ENCODE assay signal across 8 cellular contexts in the genomic region with DNA sequence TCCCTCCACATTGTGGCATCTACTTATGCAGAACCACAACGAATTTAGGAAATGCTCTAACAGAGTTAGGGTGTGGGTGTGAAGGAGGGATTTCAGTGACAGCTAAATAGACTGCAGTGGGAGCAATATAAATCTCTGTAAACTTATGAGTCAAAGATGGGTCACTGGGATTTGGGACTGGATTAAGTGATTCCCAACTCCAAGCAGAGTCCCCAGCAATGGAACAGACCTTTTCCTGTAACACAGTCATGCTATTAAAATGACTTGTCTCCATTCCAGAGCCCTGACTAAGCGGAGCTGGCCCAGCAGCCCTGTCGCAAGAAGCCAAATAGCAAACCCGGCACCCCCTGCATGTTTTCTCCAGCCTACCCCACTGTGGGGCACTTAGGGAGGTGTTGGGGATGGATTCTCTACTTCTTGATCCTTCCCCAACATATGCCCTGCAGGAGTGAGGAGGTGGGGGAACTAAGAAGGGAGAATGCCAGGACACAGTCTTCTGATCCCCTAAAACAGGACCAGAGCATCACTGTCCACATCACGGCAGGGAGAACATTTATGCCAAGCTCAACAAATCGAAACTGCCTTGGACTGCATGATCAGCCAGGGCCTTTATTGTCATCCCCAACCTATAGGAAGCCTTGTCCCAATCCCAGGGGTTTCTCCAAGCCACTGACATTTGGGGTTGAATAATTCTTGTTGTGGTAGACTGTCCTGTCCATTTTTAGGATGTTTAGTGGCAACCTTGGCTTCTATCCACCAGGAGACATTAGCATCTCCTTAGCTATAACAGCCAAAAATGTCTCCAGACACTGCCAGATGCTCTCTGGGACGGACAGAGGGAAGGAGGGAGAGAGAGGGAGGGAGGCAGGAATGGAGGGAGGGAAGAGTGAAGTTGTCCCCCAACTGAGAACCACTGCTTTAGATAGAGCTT. TPM values are rescaled to one million over a fixed set of nuclear protein-coding genes. Genes with fewer than 3 reads are reported as not detected.
DNase-seq lines count a peak whose midpoint lies in the region; ATAC-seq, FAIRE-seq and TF ChIP-seq lines count a peak whose summit lies in the region.

No MANE protein-coding gene starts in this region.

- CTCF ChIA-PET in HCT116 (lab: Charles Lee), result no interaction called here

- POLR2A ChIA-PET in HCT116 (lab: Charles Lee), result interaction anchor here (0.9 kb wide), 1 partner anchor 31 kb away, joined by 8 read pairs; no protein-coding TSS in a partner anchor

- H3K4me1 ChIP-seq in HCT116 (ENCODE audit: control insufficient read depth in 1 of 2, insufficient read depth in 2 of 2, low read length in 2 of 2), result peaks cover 52 to 65% of the 10 kb centered on the region in 2 experiments
- peaks cover 31 to 74% of the 10 kb centered on the region in 2 donors for H3K4me1 ChIP-seq in breast epithelium
- peaks cover 11 to 16% of the 10 kb centered on the region in 2 donors for H3K4me1 ChIP-seq in kidney (ENCODE audit: control insufficient read depth in 1 of 2, insufficient read depth in 1 of 2, low read depth in 1 of 2, low read length in 2 of 2)
- H3K4me1 ChIP-seq in subcutaneous abdominal adipose tissue (ENCODE audit: control insufficient read depth in 5 of 5, insufficient read depth in 5 of 5, low read length in 5 of 5), result peaks cover 29 to 88% (median 63%) of the 10 kb centered on the region in 5 donors

- peak; percentile 76 for DNase-seq in HCT116 (ENCODE audit: low read depth, low spot score)
- DNase-seq in breast epithelium (ENCODE audit: low spot score in 2 of 2), result peak in 1 of 2 donors; percentile 65
- peak; percentile 86 for DNase-seq in kidney
- no peak for DNase-seq in NCI-H524 treated with DMSO at 0.1 percent for 48 hours (lab: John Stamatoyannopoulos, UW)
- no peak for DNase-seq in GM19239 (ENCODE audit: insufficient read length, low spot score)
- no peak for DNase-seq in Kasumi-1 (lab: John Stamatoyannopoulos, UW)
- no peak for DNase-seq in pons (ENCODE audit: low spot score)

- H3K4me3 ChIP-seq in HCT116 (replicated peaks in 1 of 2; ENCODE audit: low read depth in 1 of 2, low read length in 2 of 2) (peak overlapping the region in 1 of 2 experiments; percentile 35; a peak in 2 of 4 replicates), breast epithelium (peak overlapping the region in 1 of 3 donors; percentile 40), kidney (ENCODE audit: low read length in 2 of 2) (no peak overlapping the region), subcutaneous abdominal adipose tissue (ENCODE audit: low read depth in 1 of 5, low read length in 5 of 5) (peak overlapping the region in 2 of 5 donors; percentile 34 to 38)

- H3K27me3 ChIP-seq in HCT116 (ENCODE audit: insufficient read depth, low read length) (no peaks in the 10 kb centered on the region), breast epithelium (no peaks in the 10 kb centered on the region), subcutaneous abdominal adipose tissue (ENCODE audit: control insufficient read depth in 5 of 5, insufficient read depth in 4 of 5, low read length in 5 of 5) (no peaks in the 10 kb centered on the region)

- TF ChIP-seq RAD21 in HCT116 (IDR thresholded peaks at IDR 0.05; ENCODE audit: low read depth), result no peak; the same call in 1 of the 2 replicates

- H3K79me2 ChIP-seq in HCT116 (ENCODE audit: insufficient read depth, low read length), result no peaks in the 10 kb centered on the region

- no peak for TF ChIP-seq CTCF in HCT116 (IDR thresholded peaks at IDR 0.05 in 2 of 3, conservative IDR thresholded peaks at IDR 0.05 in 1 of 3; ENCODE audit: borderline replicate concordance in 1 of 3, insufficient read depth in 1 of 3, low read depth in 2 of 3, low read length in 2 of 3)
- TF ChIP-seq CTCF in breast epithelium (IDR thresholded peaks at IDR 0.05), result no peak
- TF ChIP-seq CTCF in kidney (IDR thresholded peaks at IDR 0.05; ENCODE audit: borderline replicate concordance, extremely low read depth, insufficient read depth), result no peak

- no TSS peak for BruUV-seq in HCT116 (replicated peaks; lab: Mats Ljungman, UMichigan)

- H3K36me3 ChIP-seq in HCT116 (ENCODE audit: control insufficient read depth in 1 of 2, insufficient read depth in 2 of 2, low read length in 2 of 2) (no peaks in the 10 kb centered on the region), breast epithelium (no peaks in the 10 kb centered on the region), kidney (ENCODE audit: control insufficient read depth in 1 of 2, insufficient read depth in 2 of 2, low read length in 2 of 2) (peaks cover under 1 to 4% of the 10 kb centered on the region in 2 donors), subcutaneous abdominal adipose tissue (ENCODE audit: control insufficient read depth in 5 of 5, insufficient read depth in 5 of 5, low read length in 5 of 5) (peaks cover 0 to 7% (median under 1%) of the 10 kb centered on the region in 5 donors)

- no peaks in the 10 kb centered on the region for H3K9me2 ChIP-seq in HCT116 (ENCODE audit: insufficient read depth)

- H2AFZ ChIP-seq in HCT116 (ENCODE audit: low read depth, low read length, poor library complexity, severe bottlenecking), result no peak overlapping the region

- intact Hi-C loops in HCT116 (cut with micrococcal nuclease) (no loop called here), breast epithelium (cut with DNase I; ENCODE audit: low total_unique reads) (loop anchor here (10.0 kb wide), 1 partner anchor 85 kb away; no protein-coding TSS in a partner anchor), kidney (cut with DNase I) (no loop called here)

- no peaks in the 10 kb centered on the region for H4K20me1 ChIP-seq in HCT116 (ENCODE audit: insufficient read depth)

- no peaks in the 10 kb centered on the region for H3K9me3 ChIP-seq in HCT116 (ENCODE audit: control insufficient read depth in 1 of 2, insufficient read depth in 1 of 2, low read depth in 1 of 2, low read length in 2 of 2)
- H3K9me3 ChIP-seq in breast epithelium, result no peaks in the 10 kb centered on the region
- H3K9me3 ChIP-seq in kidney (ENCODE audit: control insufficient read depth in 1 of 2, low read length in 2 of 2), result no peaks in the 10 kb centered on the region
- no peaks in the 10 kb centered on the region for H3K9me3 ChIP-seq in subcutaneous abdominal adipose tissue (ENCODE audit: control insufficient read depth in 5 of 5, low read length in 5 of 5)

- ATAC-seq in HCT116, result peak; percentile 75

- H3K9ac ChIP-seq in HCT116 (ENCODE audit: low read length) (peak overlapping the region; percentile 47), kidney (ENCODE audit: low read length in 2 of 2) (no peak overlapping the region), subcutaneous abdominal adipose tissue (ENCODE audit: low read length in 5 of 5) (peak overlapping the region in 1 of 5 donors; percentile 0)

- FAIRE-seq in kidney (lab: Jason Lieb, UNC) (no peak), GM19239 (lab: Jason Lieb, UNC) (no peak)

- H3K27ac ChIP-seq in HCT116 (ENCODE audit: low read depth, low read length) (peak overlapping the region; percentile 67), breast epithelium (peak overlapping the region; percentile 98), kidney (ENCODE audit: low read depth in 2 of 2, low read length in 2 of 2) (peak overlapping the region; percentile 43 to 61), subcutaneous abdominal adipose tissue (ENCODE audit: low read depth, low read length) (peak overlapping the region; percentile 91)

- RAD21 ChIA-PET in HCT116 (lab: Charles Lee; ENCODE audit: low non-redundant PET in 1 of 2, low total read pairs in 2 of 2, uncharacterized antibody in 2 of 2, unreplicated experiment in 2 of 2), result interaction anchor here in 1 of 2 experiments (1.2 kb wide), 1 partner anchor 49 kb away, joined by 4 read pairs; no protein-coding TSS in a partner anchor

- H3K4me2 ChIP-seq in HCT116 (ENCODE audit: low read length), result peak overlapping the region; percentile 80

- TF ChIP-seq POLR2A in HCT116 (IDR thresholded peaks at IDR 0.05; ENCODE audit: borderline replicate concordance, extremely low read depth, insufficient read depth, insufficient read length) (no peak), breast epithelium (IDR thresholded peaks at IDR 0.05) (no peak)

TF ChIP-seq in HCT116, 20 proteins besides CTCF, POLR2A, EP300 and RAD21 (continues in another document):
- TF ChIP-seq ELF1 (IDR thresholded peaks at IDR 0.05; ENCODE audit: borderline replicate concordance, low read depth) (no peak), SP1 (IDR thresholded peaks at IDR 0.05; ENCODE audit: low read depth) (peak; percentile 86), EZH2phosphoT487 (IDR thresholded peaks at IDR 0.05; ENCODE audit: borderline replicate concordance) (no peak), TCF7L2 (IDR thresholded peaks at IDR 0.05; ENCODE audit: borderline replicate concordance, extremely low read depth, insufficient read depth, insufficient read length) (no peak), CBX3 (IDR thresholded peaks at IDR 0.05; ENCODE audit: low read depth) (peak; percentile 49; the same call in 1 of the 2 replicates), ZFX (IDR thresholded peaks at IDR 0.05) (no peak), EZH2 (IDR thresholded peaks at IDR 0.05) (no peak), FOSL1 (IDR thresholded peaks at IDR 0.05; ENCODE audit: low read depth) (peak; percentile 97), ZNF274 (IDR thresholded peaks at IDR 0.05; ENCODE audit: low read depth, low read length) (no peak), EGR1 (IDR thresholded peaks at IDR 0.05; ENCODE audit: low read depth) (no peak)
- TF ChIP-seq, protein P1, sequence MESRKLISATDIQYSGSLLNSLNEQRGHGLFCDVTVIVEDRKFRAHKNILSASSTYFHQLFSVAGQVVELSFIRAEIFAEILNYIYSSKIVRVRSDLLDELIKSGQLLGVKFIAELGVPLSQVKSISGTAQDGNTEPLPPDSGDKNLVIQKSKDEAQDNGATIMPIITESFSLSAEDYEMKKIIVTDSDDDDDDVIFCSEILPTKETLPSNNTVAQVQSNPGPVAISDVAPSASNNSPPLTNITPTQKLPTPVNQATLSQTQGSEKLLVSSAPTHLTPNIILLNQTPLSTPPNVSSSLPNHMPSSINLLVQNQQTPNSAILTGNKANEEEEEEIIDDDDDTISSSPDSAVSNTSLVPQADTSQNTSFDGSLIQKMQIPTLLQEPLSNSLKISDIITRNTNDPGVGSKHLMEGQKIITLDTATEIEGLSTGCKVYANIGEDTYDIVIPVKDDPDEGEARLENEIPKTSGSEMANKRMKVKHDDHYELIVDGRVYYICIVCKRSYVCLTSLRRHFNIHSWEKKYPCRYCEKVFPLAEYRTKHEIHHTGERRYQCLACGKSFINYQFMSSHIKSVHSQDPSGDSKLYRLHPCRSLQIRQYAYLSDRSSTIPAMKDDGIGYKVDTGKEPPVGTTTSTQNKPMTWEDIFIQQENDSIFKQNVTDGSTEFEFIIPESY (IDR thresholded peaks at IDR 0.05; ENCODE audit: extremely low read depth, insufficient replicate concordance, low read length), result no peak

RNA-seq across cellular contexts. Expression of a gene that starts 36.9 kb away (rescaled TPM):
- total RNA-seq in HCT116 (2021; ENCODE audit: unreplicated experiment), result 1,055 TPM
- polyA plus RNA-seq in HCT116 (2012), result 3,070 and 3,597 TPM in 2 replicates
- 1,000 to 10,000 TPM in 2 of 3 donors, 100 to 1,000 TPM in 1; 907 to 1,119 (median 1,000) TPM for total RNA-seq in breast epithelium
- total RNA-seq in kidney, result 664 TPM
- polyA plus RNA-seq in kidney (ENCODE audit: insufficient read depth, low read depth, low replicate concordance), result 2,260 TPM

RNA-seq across cellular contexts. Expression of a gene that starts 37.1 kb away (rescaled TPM):
- total RNA-seq in HCT116 (2021; ENCODE audit: unreplicated experiment), result 24.8 TPM
- polyA plus RNA-seq in HCT116 (2012), result 7.9 and 9.3 TPM in 2 replicates
- total RNA-seq in breast epithelium, result 10 to 100 TPM in 2 of 3 donors, 1 to 10 TPM in 1; 6.6 to 12.7 (median 11.5) TPM
- total RNA-seq in kidney, result 25.7 TPM
- 1.4 TPM for polyA plus RNA-seq in kidney (ENCODE audit: insufficient read depth, low read depth, low replicate concordance)

Comparison
In these comparisons a context has a peak if more than half of its experiments do, and no peak if none do; other contexts are left out.
1. DNase-seq: peak in HCT116 (single experiment) and kidney (single experiment); none in NCI-H524 treated with DMSO at 0.1 percent for 48 hours (single experiment), GM19239 (single experiment), Kasumi-1 (0 of 2) and pons (single experiment).
2. Peak in every context shown above with its lines, with median percentiles within 50 percentile points of each other: H3K27ac ChIP-seq.